16 cellular contexts compared by ENCODE assay signal in the genomic region with DNA sequence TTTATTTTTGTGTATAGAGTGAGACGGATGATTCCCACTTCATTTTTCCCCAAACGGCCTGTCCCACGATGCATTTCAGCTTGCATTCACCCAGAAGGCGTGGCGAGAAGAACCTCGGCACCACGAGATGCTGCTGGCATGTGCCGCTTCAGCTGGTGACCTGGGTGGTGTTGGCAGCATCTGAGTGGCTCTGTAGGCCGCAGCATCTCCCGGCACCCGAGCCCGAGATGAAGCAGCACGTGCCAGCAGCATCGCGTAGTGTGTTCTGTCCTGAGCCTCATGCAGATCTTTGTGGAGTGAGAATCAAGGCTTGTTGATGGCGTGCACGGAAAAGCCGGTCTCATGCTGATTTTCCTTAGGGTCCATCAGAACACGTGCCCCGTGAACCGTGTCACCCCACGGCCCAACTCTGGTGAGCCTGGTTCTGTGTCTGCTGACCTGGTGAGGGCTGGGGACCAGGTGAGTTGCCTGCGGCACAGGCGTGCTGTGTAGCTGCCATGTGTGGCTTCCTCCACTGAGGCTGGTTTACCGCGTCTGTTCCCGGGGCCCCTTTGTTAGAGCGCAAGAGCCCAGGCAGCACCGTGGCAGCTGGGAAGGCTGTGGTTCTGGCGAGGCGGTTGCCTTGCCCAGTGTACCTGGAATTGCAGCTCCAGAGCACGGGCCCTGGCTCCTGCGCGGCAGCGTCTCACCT. TPM values are rescaled to one million over a fixed set of nuclear protein-coding genes. Genes with fewer than 3 reads are reported as not detected.
"Had no signal": no experiment of that assay in that cellular context is flagged by ENCODE, and none has a peak within 500 bp of the region (broad histone marks: within the 10 kb centered on the region; RNA-seq: fewer than 3 reads in every experiment).

No MANE protein-coding gene starts in this region.

- H3K27ac ChIP-seq: cardiac muscle cell, hepatocyte had no signal

- DNase-seq: activated gamma-delta T cell; activated naive CD8-positive, alpha-beta T cell treated with anti-CD3 and anti-CD28 coated beads, Interleukin-2, amount 10 ng/mL, durations not matched to agents 7 days and 5 days; activated T-cell treated with anti-CD3 and anti-CD28 coated beads, Interleukin-2, amount 50 U/mL, for 48 hours; kidney glomerular epithelial cell; stimulated activated CD4-positive, alpha-beta T cell treated with anti-CD3 and anti-CD28 coated beads, Interleukin-4, amount 100 ng/mL, for 4 hours; stimulated activated naive CD8-positive, alpha-beta T cell treated with anti-CD3 and anti-CD28 coated beads, Interleukin-15, amount 100 ng/mL, for 72 hours; uterus had no signal

- H3K4me3 ChIP-seq: cardiac muscle cell, hepatocyte, lung, thoracic aorta, uterus had no signal

- H3K9me3 Mint-ChIP-seq: activated naive CD8-positive, alpha-beta T cell treated with anti-CD3 and anti-CD28 coated beads, Interleukin-2, amount 10 ng/mL, durations not matched to agents 7 days and 5 days; naive thymus-derived CD8-positive, alpha-beta T cell; stimulated activated naive CD8-positive, alpha-beta T cell treated with anti-CD3 and anti-CD28 coated beads, Interleukin-15, amount 100 ng/mL, for 72 hours had no signal

- H3K27me3 ChIP-seq: cardiac muscle cell, hepatocyte, uterus had no signal

- H3K4me3 Mint-ChIP-seq: activated naive CD8-positive, alpha-beta T cell treated with anti-CD3 and anti-CD28 coated beads, Interleukin-2, amount 10 ng/mL, durations not matched to agents 7 days and 5 days; stimulated activated naive CD8-positive, alpha-beta T cell treated with anti-CD3 and anti-CD28 coated beads, Interleukin-15, amount 100 ng/mL, for 72 hours had no signal

- H3K4me1 Mint-ChIP-seq: activated naive CD8-positive, alpha-beta T cell treated with anti-CD3 and anti-CD28 coated beads, Interleukin-2, amount 10 ng/mL, durations not matched to agents 7 days and 5 days had no signal

- H3K27ac Mint-ChIP-seq: activated naive CD8-positive, alpha-beta T cell treated with anti-CD3 and anti-CD28 coated beads, Interleukin-2, amount 10 ng/mL, durations not matched to agents 7 days and 5 days had no signal

- H3K36me3 ChIP-seq: thoracic aorta, uterus had no signal

- H3K9me3 ChIP-seq: thoracic aorta, uterus had no signal

- FAIRE-seq: astrocyte, colon, frontal cortex had no signal

- H3K27me3 Mint-ChIP-seq: activated naive CD8-positive, alpha-beta T cell treated with anti-CD3 and anti-CD28 coated beads, Interleukin-2, amount 10 ng/mL, durations not matched to agents 7 days and 5 days; naive thymus-derived CD8-positive, alpha-beta T cell; stimulated activated naive CD8-positive, alpha-beta T cell treated with anti-CD3 and anti-CD28 coated beads, Interleukin-15, amount 100 ng/mL, for 72 hours had no signal

RNA-seq across cellular contexts. Expression of a gene that starts 35.8 kb away (rescaled TPM):
- total RNA-seq: fibroblast of lung had no signal
